In the genomic region with DNA sequence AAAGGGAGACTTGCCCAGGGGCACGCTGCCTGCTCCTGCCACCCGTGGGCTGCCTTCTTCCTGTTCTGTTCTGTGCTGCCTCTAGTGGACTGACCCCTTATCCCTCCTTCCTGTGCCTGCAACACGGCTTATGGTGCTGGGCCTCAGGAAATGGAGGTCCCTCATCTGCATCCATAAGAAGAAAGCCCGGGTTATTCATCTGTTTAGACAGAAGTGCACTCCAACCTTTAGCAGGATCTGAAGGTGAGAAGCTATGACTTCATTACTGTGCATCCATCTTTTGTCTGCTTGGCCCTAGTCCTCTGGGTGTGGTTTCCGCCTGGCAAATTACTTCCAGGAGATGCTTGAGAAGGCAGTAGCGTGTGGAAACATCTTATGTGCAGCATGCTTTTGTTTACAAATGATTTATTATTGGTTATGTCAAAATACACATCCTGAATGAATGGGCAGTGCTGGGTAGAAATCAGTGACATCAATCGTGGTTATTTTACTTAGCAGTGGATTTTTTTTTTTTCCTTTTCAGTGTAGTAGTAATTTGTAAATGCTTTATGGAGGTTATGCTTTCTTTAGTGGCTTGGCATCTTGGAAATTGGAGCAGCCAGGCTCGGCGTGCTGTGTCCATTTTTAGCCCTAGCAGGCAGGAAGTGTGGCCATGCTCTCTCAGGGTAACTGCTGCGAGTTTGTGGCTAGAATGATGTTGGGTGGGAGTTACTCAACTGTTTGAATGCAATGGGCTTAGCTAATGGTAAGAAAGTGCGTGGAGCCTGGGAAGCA, we compare ENCODE assay signal across 10 cellular contexts. TPM values are rescaled to one million over a fixed set of nuclear protein-coding genes. Genes with fewer than 3 reads are reported as not detected.
A peak's percentile ranks its signal among the peaks of the same experiment; 100 is the strongest.
DNase-seq lines count a peak whose midpoint lies in the region; ATAC-seq, FAIRE-seq and TF ChIP-seq lines count a peak whose summit lies in the region.
"Had no signal": no experiment of that assay in that cellular context is flagged by ENCODE, and none has a peak within 500 bp of the region (broad histone marks: within the 10 kb centered on the region; RNA-seq: fewer than 3 reads in every experiment).

No MANE protein-coding gene starts in this region.

- H3K27me3 Mint-ChIP-seq in astrocyte (ENCODE audit: low read depth, unreplicated experiment) (no peaks in the 10 kb centered on the region), immature natural killer cell (ENCODE audit: low read depth in 3 of 3) (peaks cover 0 to 1% (median 0%) of the 10 kb centered on the region in 3 donors), mesothelial cell of epicardium (ENCODE audit: low read depth) (no peaks in the 10 kb centered on the region)
- H3K27me3 Mint-ChIP-seq in activated T-helper 1 cell treated with anti-CD3 and anti-CD28 coated beads, Interleukin-12 subunit alpha, Interleukin-12 subunit beta, Interleukin-2, Interleukin-4 antibody, amounts not matched to agents 30 ng/mL and 10 ng/mL and 1 ng/mL, durations not matched to agents 14 hours and 24 hours and 36 hours (ENCODE audit: insufficient read depth) = no peaks in the 10 kb centered on the region

- TF ChIP-seq CTCF in AG09319 (IDR thresholded peaks at IDR 0.05; ENCODE audit: low read depth, low read length) (peak; percentile 30), astrocyte (IDR thresholded peaks at IDR 0.05; ENCODE audit: insufficient read depth, low read depth, low read length) (peak; percentile 35), mesothelial cell of epicardium (IDR thresholded peaks at IDR 0.05; ENCODE audit: unreplicated experiment) (no peak)

- peak overlapping the region; percentile 49 for H3K27ac ChIP-seq in astrocyte (ENCODE audit: low read depth, low read length)

- H3K9me3 Mint-ChIP-seq in astrocyte (ENCODE audit: unreplicated experiment) (no peaks in the 10 kb centered on the region), immature natural killer cell (peaks cover 0 to 1% (median 0%) of the 10 kb centered on the region in 6 donors), mesothelial cell of epicardium (no peaks in the 10 kb centered on the region)
- peaks cover 8% of the 10 kb centered on the region for H3K9me3 Mint-ChIP-seq in activated T-helper 1 cell treated with anti-CD3 and anti-CD28 coated beads, Interleukin-12 subunit alpha, Interleukin-12 subunit beta, Interleukin-2, Interleukin-4 antibody, amounts not matched to agents 30 ng/mL and 10 ng/mL and 1 ng/mL, durations not matched to agents 14 hours and 24 hours and 36 hours
- H3K9me3 Mint-ChIP-seq: activated B cell treated with CpG ODN at 0.5 μM for 24 hours had no signal

- H3K36me3 Mint-ChIP-seq in astrocyte (ENCODE audit: low read depth, unreplicated experiment) (peaks cover 13% of the 10 kb centered on the region), immature natural killer cell (no peaks in the 10 kb centered on the region), mesothelial cell of epicardium (no peaks in the 10 kb centered on the region)
- H3K36me3 Mint-ChIP-seq in activated T-helper 1 cell treated with anti-CD3 and anti-CD28 coated beads, Interleukin-12 subunit alpha, Interleukin-12 subunit beta, Interleukin-2, Interleukin-4 antibody, amounts not matched to agents 30 ng/mL and 10 ng/mL and 1 ng/mL, durations not matched to agents 14 hours and 24 hours and 36 hours (ENCODE audit: low read depth) = no peaks in the 10 kb centered on the region
- H3K36me3 Mint-ChIP-seq: memory B cell had no signal

- no peak overlapping the region for H3K9ac ChIP-seq in astrocyte (ENCODE audit: low read length)

- H3K27me3 ChIP-seq in astrocyte (ENCODE audit: insufficient read depth, low read length) = no peaks in the 10 kb centered on the region

- intact Hi-C loops in activated T-helper 1 cell treated with anti-CD3 and anti-CD28 coated beads, Interleukin-12 subunit alpha, Interleukin-12 subunit beta, Interleukin-2, Interleukin-4 antibody, amounts not matched to agents 30 ng/mL and 10 ng/mL and 1 ng/mL, durations not matched to agents 14 hours and 24 hours and 36 hours (cut with micrococcal nuclease) = no loop called here

- H3K4me1 ChIP-seq in astrocyte (ENCODE audit: insufficient read depth, low read length) = peaks cover 35% of the 10 kb centered on the region

- peaks cover 34% of the 10 kb centered on the region for H3K79me2 ChIP-seq in astrocyte (ENCODE audit: insufficient read depth, low read length)

- H3K4me3 Mint-ChIP-seq in astrocyte (ENCODE audit: unreplicated experiment) (no peak overlapping the region), immature natural killer cell (no peak overlapping the region), mesothelial cell of epicardium (no peak overlapping the region)
- no peak overlapping the region for H3K4me3 Mint-ChIP-seq in activated T-helper 1 cell treated with anti-CD3 and anti-CD28 coated beads, Interleukin-12 subunit alpha, Interleukin-12 subunit beta, Interleukin-2, Interleukin-4 antibody, amounts not matched to agents 30 ng/mL and 10 ng/mL and 1 ng/mL, durations not matched to agents 14 hours and 24 hours and 36 hours
- H3K4me3 Mint-ChIP-seq: activated B cell treated with CpG ODN at 0.5 μM for 24 hours, memory B cell had no signal

- peak; percentile 48 for DNase-seq in AG09319 (ENCODE audit: extremely low read depth, low read depth)
- peak; percentile 93 for DNase-seq in astrocyte (ENCODE audit: low read depth)
- DNase-seq in lung microvascular endothelial cell (ENCODE audit: low read depth in 2 of 2) = peak; percentile 66 to 87
- no peak for DNase-seq in immature natural killer cell
- no peak for DNase-seq in activated T-helper 1 cell treated with anti-CD3 and anti-CD28 coated beads, Interleukin-12 subunit alpha, Interleukin-12 subunit beta, Interleukin-2, Interleukin-4 antibody, amounts not matched to agents 30 ng/mL and 10 ng/mL and 1 ng/mL, durations not matched to agents 14 hours and 24 hours and 36 hours (ENCODE audit: low spot score)
- no peak for DNase-seq in mesothelial cell of epicardium (ENCODE audit: low spot score in 2 of 2, unreplicated experiment in 2 of 2)
- DNase-seq: activated B cell treated with CpG ODN at 0.5 μM for 24 hours had no signal

- no peaks in the 10 kb centered on the region for H4K20me1 ChIP-seq in astrocyte (ENCODE audit: insufficient read depth, low read length)

- peak overlapping the region; percentile 45 for H3K4me2 ChIP-seq in astrocyte (ENCODE audit: low read length)

- H3K27ac Mint-ChIP-seq in astrocyte (ENCODE audit: unreplicated experiment) (no peak overlapping the region), immature natural killer cell (no peak overlapping the region), mesothelial cell of epicardium (no peak overlapping the region)
- no peak overlapping the region for H3K27ac Mint-ChIP-seq in activated T-helper 1 cell treated with anti-CD3 and anti-CD28 coated beads, Interleukin-12 subunit alpha, Interleukin-12 subunit beta, Interleukin-2, Interleukin-4 antibody, amounts not matched to agents 30 ng/mL and 10 ng/mL and 1 ng/mL, durations not matched to agents 14 hours and 24 hours and 36 hours
- H3K27ac Mint-ChIP-seq: activated B cell treated with CpG ODN at 0.5 μM for 24 hours, memory B cell had no signal

- H3K4me3 ChIP-seq in astrocyte (ENCODE audit: insufficient read depth, low read depth, low read length) = no peak overlapping the region

- peak; percentile 52 for ATAC-seq in HG02759 (IDR thresholded peaks at IDR 0.05; ENCODE audit: unreplicated experiment)
- ATAC-seq in HG02981 (IDR thresholded peaks at IDR 0.05; ENCODE audit: unreplicated experiment) = no peak

- no peaks in the 10 kb centered on the region for H3K9me3 ChIP-seq in astrocyte (ENCODE audit: insufficient read depth, low read depth, low read length)

- H2AFZ ChIP-seq in astrocyte (ENCODE audit: low read depth, low read length) = no peak overlapping the region

- H3K36me3 ChIP-seq in astrocyte (ENCODE audit: insufficient read depth, low read length) = no peaks in the 10 kb centered on the region

- FAIRE-seq in astrocyte (lab: Jason Lieb, UNC) = no peak

- H3K4me1 Mint-ChIP-seq in astrocyte (ENCODE audit: low read depth, unreplicated experiment) (peaks cover 48% of the 10 kb centered on the region), immature natural killer cell (peaks cover 4 to 11% of the 10 kb centered on the region in 2 donors), mesothelial cell of epicardium (no peaks in the 10 kb centered on the region)
- peaks cover 11% of the 10 kb centered on the region for H3K4me1 Mint-ChIP-seq in activated T-helper 1 cell treated with anti-CD3 and anti-CD28 coated beads, Interleukin-12 subunit alpha, Interleukin-12 subunit beta, Interleukin-2, Interleukin-4 antibody, amounts not matched to agents 30 ng/mL and 10 ng/mL and 1 ng/mL, durations not matched to agents 14 hours and 24 hours and 36 hours (ENCODE audit: low read depth)

RNA-seq across cellular contexts. Expression of gene PTPRE, which starts 12.7 kb away (rescaled TPM):
- total RNA-seq in astrocyte (14.1 and 15.8 TPM in 2 replicates), lung microvascular endothelial cell (89.8 and 254 TPM in 2 replicates), mesothelial cell of epicardium (2.0 to 2.6 TPM (median 2.1 TPM) in 3 replicates)
- 10 to 100 TPM; 35.7 to 73.1 (median 40.3) TPM for polyA plus RNA-seq in immature natural killer cell
- total RNA-seq in activated T-helper 1 cell treated with anti-CD3 and anti-CD28 coated beads, Interleukin-12 subunit alpha, Interleukin-12 subunit beta, Interleukin-2, Interleukin-4 antibody, amounts not matched to agents 30 ng/mL and 10 ng/mL and 1 ng/mL, durations not matched to agents 14 hours and 24 hours and 36 hours = 40.8 and 41.8 TPM in 2 replicates

RNA-seq across cellular contexts. Expression of gene CLRN3, which starts 26.9 kb away (rescaled TPM):
- not detected in 2 replicates for total RNA-seq in astrocyte
- 0.20 and 0.22 TPM in 2 replicates for total RNA-seq in lung microvascular endothelial cell
- not detected for polyA plus RNA-seq in immature natural killer cell
- not detected in 2 replicates for total RNA-seq in activated T-helper 1 cell treated with anti-CD3 and anti-CD28 coated beads, Interleukin-12 subunit alpha, Interleukin-12 subunit beta, Interleukin-2, Interleukin-4 antibody, amounts not matched to agents 30 ng/mL and 10 ng/mL and 1 ng/mL, durations not matched to agents 14 hours and 24 hours and 36 hours
- total RNA-seq in mesothelial cell of epicardium = not detected in 3 replicates
- total RNA-seq: activated B cell treated with CpG ODN at 0.5 μM for 24 hours had no signal

Comparison
In these comparisons a context has a peak if more than half of its experiments do, and no peak if none do; other contexts are left out.
1. DNase-seq: peak in AG09319 (single experiment), astrocyte (single experiment) and lung microvascular endothelial cell (2 of 2); none in immature natural killer cell (0 of 3), activated T-helper 1 cell treated with anti-CD3 and anti-CD28 coated beads, Interleukin-12 subunit alpha, Interleukin-12 subunit beta, Interleukin-2, Interleukin-4 antibody, amounts not matched to agents 30 ng/mL and 10 ng/mL and 1 ng/mL, durations not matched to agents 14 hours and 24 hours and 36 hours (single experiment) and mesothelial cell of epicardium (0 of 2).